15 cellular contexts compared by ENCODE assay signal in genomic region chr2:150230004-150230403, GRCh38.
A peak's percentile ranks its signal among the peaks of the same experiment; 100 is the strongest.
DNase-seq lines count a peak whose midpoint lies in the region; ATAC-seq, FAIRE-seq and TF ChIP-seq lines count a peak whose summit lies in the region.
"Had no signal": no experiment of that assay in that cellular context is flagged by ENCODE, and none has a peak within 500 bp of the region (broad histone marks: within the 10 kb centered on the region; RNA-seq: fewer than 3 reads in every experiment).

No MANE protein-coding gene starts in this region.

- no peak overlapping the region for H3K27ac ChIP-seq in A549
- H3K27ac ChIP-seq in PC-3 (ENCODE audit: low read length) = peak overlapping the region; percentile 43
- H3K27ac ChIP-seq: BLaER1 treated with 17β-estradiol and CSF1 and Interleukin-3, amounts not matched to agents 10 nM and 100 nM had no signal

- no peaks in the 10 kb centered on the region for H4K20me1 ChIP-seq in PC-3 (ENCODE audit: low read length)
- H4K20me1 ChIP-seq: BLaER1 treated with 17β-estradiol and CSF1 and Interleukin-3, amounts not matched to agents 10 nM and 100 nM had no signal

- H3F3A ChIP-seq in PC-3 (ENCODE audit: low read length, unreplicated experiment) = no peaks in the 10 kb centered on the region

- no peak for FAIRE-seq in A549 (lab: Jason Lieb, UNC)
- FAIRE-seq: D721Med, GM12892, H1 had no signal

- 20% methylated on average over 1 of the region's 1 CpG for WGBS in A549 (ENCODE audit: missing lambda C conversion rate)

- H3K79me2 ChIP-seq in PC-3 (ENCODE audit: low read length) = no peaks in the 10 kb centered on the region

- H3K4me1 ChIP-seq in A549 (peaks cover 32% of the 10 kb centered on the region), PC-3 (ENCODE audit: insufficient read depth, low read length) (peaks cover 39% of the 10 kb centered on the region), mucosa of descending colon (ENCODE audit: low read depth) (peaks cover 3% of the 10 kb centered on the region)
- H3K4me1 ChIP-seq: BLaER1 treated with 17β-estradiol and CSF1 and Interleukin-3, amounts not matched to agents 10 nM and 100 nM had no signal

- H3K4me3 ChIP-seq in A549 = no peak overlapping the region
- no peak overlapping the region for H3K4me3 ChIP-seq in PC-3 (ENCODE audit: low read length)
- H3K4me3 ChIP-seq in mucosa of descending colon = no peak overlapping the region
- H3K4me3 ChIP-seq: BLaER1 treated with 17β-estradiol and CSF1 and Interleukin-3, amounts not matched to agents 10 nM and 100 nM had no signal

- no peak for TF ChIP-seq RAD21 in A549 (conservative IDR thresholded peaks at IDR 0.05 in 1 of 2, IDR thresholded peaks at IDR 0.05 in 1 of 2)

- ATAC-seq in A549 = no peak
- ATAC-seq in PC-3 = peak; percentile 81
- ATAC-seq in mucosa of descending colon = peak; percentile 25
- no peak for ATAC-seq in HG02763 (IDR thresholded peaks at IDR 0.05; ENCODE audit: unreplicated experiment)
- ATAC-seq: CD8-positive, alpha-beta T cell had no signal

- DNase-seq in A549 (ENCODE audit: low read depth in 1 of 2, low spot score in 1 of 2) = no peak
- DNase-seq in HuH-7 (ENCODE audit: low spot score) = peak; percentile 19
- peak; percentile 54 for DNase-seq in PC-3
- no peak for DNase-seq in mucosa of descending colon
- no peak for DNase-seq in NCI-H526 treated with DMSO at 0.1 percent for 48 hours (lab: John Stamatoyannopoulos, UW)
- DNase-seq in central memory CD4-positive, alpha-beta T cell = no peak
- no peak for DNase-seq in inferior parietal cortex (ENCODE audit: extremely low spot score)
- DNase-seq: 8988T; CD8-positive, alpha-beta T cell; H9 had no signal

- no peak for TF ChIP-seq EP300 in A549 (IDR thresholded peaks at IDR 0.05)

- H3K4me2 ChIP-seq in A549 = peak overlapping the region; percentile 48; the same call in 2 of the 3 replicates
- H3K4me2 ChIP-seq in PC-3 (ENCODE audit: low read length) = peak overlapping the region; percentile 62
- H3K4me2 ChIP-seq: BLaER1 treated with 17β-estradiol and CSF1 and Interleukin-3, amounts not matched to agents 10 nM and 100 nM had no signal

- CTCF ChIA-PET in A549 (lab: Yijun Ruan, JAX) (no interaction called here), PC-3 (lab: Charles Lee) (no interaction called here)

- TF ChIP-seq CTCF in A549 (IDR thresholded peaks at IDR 0.05) = no peak
- TF ChIP-seq CTCF in PC-3 (conservative IDR thresholded peaks at IDR 0.05; ENCODE audit: low read depth, low read length) = no peak
- TF ChIP-seq CTCF in mucosa of descending colon (IDR thresholded peaks at IDR 0.05) = no peak

- no peaks in the 10 kb centered on the region for H3K36me3 ChIP-seq in PC-3 (ENCODE audit: low read depth, low read length)
- H3K36me3 ChIP-seq in mucosa of descending colon (ENCODE audit: low read depth) = no peaks in the 10 kb centered on the region
- H3K36me3 ChIP-seq: BLaER1 treated with 17β-estradiol and CSF1 and Interleukin-3, amounts not matched to agents 10 nM and 100 nM had no signal

- no peak overlapping the region for H2AFZ ChIP-seq in PC-3 (ENCODE audit: low read length)

- H3K9me2 ChIP-seq in PC-3 (replicated peaks; ENCODE audit: low read length) = no peaks in the 10 kb centered on the region

- H3K27me3 ChIP-seq in PC-3 (ENCODE audit: low read length) = no peaks in the 10 kb centered on the region
- H3K27me3 ChIP-seq: BLaER1 treated with 17β-estradiol and CSF1 and Interleukin-3, amounts not matched to agents 10 nM and 100 nM had no signal

- H3K9ac ChIP-seq in PC-3 (ENCODE audit: low read length) = no peak overlapping the region
- H3K9ac ChIP-seq: BLaER1 treated with 17β-estradiol and CSF1 and Interleukin-3, amounts not matched to agents 10 nM and 100 nM had no signal

- intact Hi-C loops in PC-3 (cut with micrococcal nuclease) = no loop called here
- intact Hi-C loops in mucosa of descending colon (cut with DNase I, micrococcal nuclease) = no loop called here

- BruUV-seq in PC-3 (replicated peaks; lab: Mats Ljungman, UMichigan) = no TSS peak

- POLR2A ChIA-PET in A549 (lab: Yijun Ruan, JAX) (no interaction called here), PC-3 (lab: Charles Lee; ENCODE audit: unreplicated experiment) (no interaction called here)

- H3K9me3 ChIP-seq in A549 = no peaks in the 10 kb centered on the region
- no peaks in the 10 kb centered on the region for H3K9me3 ChIP-seq in PC-3 (ENCODE audit: low read length)
- no peaks in the 10 kb centered on the region for H3K9me3 ChIP-seq in mucosa of descending colon
- H3K9me3 ChIP-seq: BLaER1 treated with 17β-estradiol and CSF1 and Interleukin-3, amounts not matched to agents 10 nM and 100 nM had no signal

- TF ChIP-seq POLR2A in A549 (IDR thresholded peaks at IDR 0.05; ENCODE audit: low read length) = no peak

TF ChIP-seq in A549, 52 proteins besides CTCF, POLR2A, EP300 and RAD21:
- TF ChIP-seq ZFP36 (IDR thresholded peaks at IDR 0.05; ENCODE audit: borderline replicate concordance, partially characterized antibody) = no peak
- no peak for TF ChIP-seq RARB (CRISPR knock-in tag; IDR thresholded peaks at IDR 0.05)
- TF ChIP-seq ATOH8 (CRISPR knock-in tag; IDR thresholded peaks at IDR 0.05; ENCODE audit: low read depth) = no peak
- no peak for TF ChIP-seq JUN (IDR thresholded peaks at IDR 0.05)
- no peak for TF ChIP-seq KDM1A (IDR thresholded peaks at IDR 0.05; ENCODE audit: low read depth)
- TF ChIP-seq MAZ (IDR thresholded peaks at IDR 0.05; ENCODE audit: borderline replicate concordance, low read depth, low read length) = no peak
- TF ChIP-seq FOXS1 (CRISPR knock-in tag; IDR thresholded peaks at IDR 0.05) = no peak

Comparison
In these comparisons a context has a peak if more than half of its experiments do, and no peak if none do; other contexts are left out.
1. ATAC-seq: peak in PC-3 (single experiment) and mucosa of descending colon (single experiment); none in A549 (0 of 2) and HG02763 (single experiment).
2. DNase-seq: peak in HuH-7 (single experiment) and PC-3 (single experiment); none in A549 (0 of 2), mucosa of descending colon (0 of 3), NCI-H526 treated with DMSO at 0.1 percent for 48 hours (single experiment), central memory CD4-positive, alpha-beta T cell (single experiment) and inferior parietal cortex (single experiment).